8 cellular contexts compared by ENCODE assay signal in genomic region chr10:73772280-73773151, GRCh38. TPM values are rescaled to one million over a fixed set of nuclear protein-coding genes. Genes with fewer than 3 reads are reported as not detected.
DNase-seq lines count a peak whose midpoint lies in the region; TF ChIP-seq lines count a peak whose summit lies in the region.

No MANE protein-coding gene starts in this region.

- WGBS in mammary epithelial cell (ENCODE audit: low coverage, missing lambda C conversion rate), result under 1% methylated on average over 32 of the region's 101 CpGs
- 0 to 1% (median 0%) methylated on average over 43 to 101 of the region's 101 CpGs for WGBS in spleen, 5 donors

- in situ Hi-C loops in mammary epithelial cell (cut with MboI; ENCODE audit: low sequenced_read_pairs in 2 of 2), result no loop called here

- H3K27ac Mint-ChIP-seq in HFFc6, result peak overlapping the region; percentile 90

- no TSS peak for BruUV-seq in mammary epithelial cell (replicated peaks; lab: Mats Ljungman, UMichigan)

- H3K27me3 Mint-ChIP-seq in HFFc6 (ENCODE audit: insufficient read depth), result peaks cover 2% of the 10 kb centered on the region

- H3K27ac ChIP-seq in mammary epithelial cell (ENCODE audit: insufficient read depth, low read depth, low read length) (peak overlapping the region; percentile 76), spleen (peak overlapping the region; percentile 96 to 100 (median 98))

- H3K9me3 Mint-ChIP-seq in HFFc6, result no peaks in the 10 kb centered on the region

- CTCF ChIA-PET in mammary epithelial cell (lab: Charles Lee; ENCODE audit: low non-redundant PET), result no interaction called here

- no peaks in the 10 kb centered on the region for H3K9me3 ChIP-seq in mammary epithelial cell (replicated peaks; ENCODE audit: insufficient read depth, low read length)
- no peaks in the 10 kb centered on the region for H3K9me3 ChIP-seq in spleen

- H3K36me3 Mint-ChIP-seq in HFFc6 (ENCODE audit: low read depth), result peaks cover 46% of the 10 kb centered on the region

- peaks cover 45% of the 10 kb centered on the region for H3K4me1 Mint-ChIP-seq in HFFc6 (ENCODE audit: low read depth)

- H4K20me1 ChIP-seq in mammary epithelial cell (ENCODE audit: insufficient read depth, low read length), result no peaks in the 10 kb centered on the region

- peak overlapping the region; percentile 81 for H3K4me3 ChIP-seq in NB4 (ENCODE audit: low read depth, low read length)
- H3K4me3 ChIP-seq in WI38 (ENCODE audit: low read depth, low read length), result peak overlapping the region; percentile 78
- peak overlapping the region; percentile 75 to 92 (median 84) for H3K4me3 ChIP-seq in mammary epithelial cell (replicated peaks in 1 of 3; ENCODE audit: insufficient read depth in 1 of 3, low read depth in 2 of 3, low read length in 3 of 3)
- peak overlapping the region; percentile 73 to 93 (median 86) for H3K4me3 ChIP-seq in spleen

- DNase-seq in NCI-H1694 treated with DMSO at 0.1 percent for 48 hours (lab: John Stamatoyannopoulos, UW) (peak; percentile 35), NCI-H1694 (lab: John Stamatoyannopoulos, UW) (no peak), HFFc6 (peak; percentile 81), NB4 (ENCODE audit: low read depth) (peak; percentile 85), mammary epithelial cell (peak; percentile 92), inferior parietal cortex (ENCODE audit: extremely low spot score) (peak; percentile 68), spleen (peak; percentile 96)

- H3K79me2 ChIP-seq in mammary epithelial cell (ENCODE audit: insufficient read depth, low read length), result peaks cover 58% of the 10 kb centered on the region

- dilution Hi-C loops in mammary epithelial cell (cut with HindIII; ENCODE audit: low sequenced_read_pairs), result no loop called here

- peaks cover 17% of the 10 kb centered on the region for H3K36me3 ChIP-seq in mammary epithelial cell (ENCODE audit: insufficient read depth, low read length)
- H3K36me3 ChIP-seq in spleen, result peaks cover 0 to 77% (median 56%) of the 10 kb centered on the region in 6 donors

- H3K4me1 ChIP-seq in mammary epithelial cell (ENCODE audit: insufficient read depth, low read length) (peaks cover 30% of the 10 kb centered on the region), spleen (peaks cover 37 to 89% (median 61%) of the 10 kb centered on the region in 6 donors)

- intact Hi-C loops in mammary epithelial cell (cut with micrococcal nuclease), result loop anchor here (1.0 to 2.0 kb wide), 4 partner anchors 9 to 42 kb away; partner anchors contain the start of genes SEC24C and ZSWIM8
- intact Hi-C loops in spleen (cut with DNase I; ENCODE audit: low total_unique reads), result no loop called here

- H3K9ac ChIP-seq in mammary epithelial cell (ENCODE audit: insufficient read depth, low read length), result peak overlapping the region; percentile 79

- H3K4me2 ChIP-seq in mammary epithelial cell (ENCODE audit: insufficient read depth, low read depth, low read length), result peak overlapping the region; percentile 89

- peak overlapping the region; percentile 96 for H3K4me3 Mint-ChIP-seq in HFFc6

- TF ChIP-seq CTCF in HFFc6 (IDR thresholded peaks at IDR 0.05) (peak; percentile 32; the same call in 1 of the 2 replicates), NB4 (IDR thresholded peaks at IDR 0.05; ENCODE audit: low read depth, low read length) (no peak), WI38 (IDR thresholded peaks at IDR 0.05; ENCODE audit: low read depth, low read length) (no peak), mammary epithelial cell (conservative IDR thresholded peaks at IDR 0.05 in 1 of 2, IDR thresholded peaks at IDR 0.05 in 1 of 2; ENCODE audit: extremely low read depth in 1 of 2, insufficient read depth in 1 of 2, low read depth in 1 of 2, low read length in 2 of 2) (peak in 1 of 2 donors; percentile 5), spleen (IDR thresholded peaks at IDR 0.05 in 8 of 11, conservative IDR thresholded peaks at IDR 0.05 in 3 of 11) (peak in 6 of 11 experiments; percentile 11 to 37 (median 20))

- H3K27me3 ChIP-seq in mammary epithelial cell (ENCODE audit: insufficient read depth, low read length) (no peaks in the 10 kb centered on the region), spleen (replicated peaks in 1 of 7) (no peaks in the 10 kb centered on the region)

- peak overlapping the region; percentile 78 for H2AFZ ChIP-seq in mammary epithelial cell (ENCODE audit: low read depth, low read length)

- peak; percentile 25 for TF ChIP-seq POLR2A in NB4 (IDR thresholded peaks at IDR 0.05; ENCODE audit: extremely low read depth, insufficient read length)
- peak in 2 of 3 donors; percentile 74 to 78 for TF ChIP-seq POLR2A in spleen (IDR thresholded peaks at IDR 0.05)

RNA-seq across cellular contexts. Expression of gene CHCHD1, which starts 9.3 kb away (rescaled TPM):
- total RNA-seq in HFFc6 (2021; fragmentation: NEBNext Ultra II Directional; extraction: Animal tissue kit (Norgen Biotek cat#: 25700)), result 10 to 100 TPM; 27.1 to 34.7 (median 30.6) TPM
- total RNA-seq in mammary epithelial cell, result 10 to 100 TPM; 11.7 to 24.7 TPM
- polyA plus RNA-seq in mammary epithelial cell, result 36.9 TPM
- polyA minus RNA-seq in mammary epithelial cell, result 10.5 TPM
- 10 to 100 TPM; 14.6 to 31.6 (median 18.3) TPM for total RNA-seq in spleen
- 10 to 100 TPM; 57.9 to 75.9 (median 73.1) TPM for polyA plus RNA-seq in spleen

RNA-seq across cellular contexts. Expression of gene ZSWIM8, which starts 12.9 kb away (rescaled TPM):
- total RNA-seq in HFFc6 (2021; fragmentation: NEBNext Ultra II Directional; extraction: Animal tissue kit (Norgen Biotek cat#: 25700)), result 10 to 100 TPM; 47.2 to 62.6 (median 55.3) TPM
- 10 to 100 TPM; 62.5 to 67.6 TPM for total RNA-seq in mammary epithelial cell
- polyA plus RNA-seq in mammary epithelial cell, result 54.3 TPM
- 61.7 TPM for polyA minus RNA-seq in mammary epithelial cell
- 100 to 1,000 TPM in 6 of 7 donors, 10 to 100 TPM in 1; 97.0 to 141 (median 129) TPM for total RNA-seq in spleen
- 100 to 1,000 TPM in 2 of 3 donors, 10 to 100 TPM in 1; 51.5 to 109 (median 101) TPM for polyA plus RNA-seq in spleen

RNA-seq across cellular contexts. Expression of gene SEC24C, which starts 28.3 kb away (rescaled TPM):
- total RNA-seq in HFFc6 (2021; fragmentation: NEBNext Ultra II Directional; extraction: Animal tissue kit (Norgen Biotek cat#: 25700)), result 100 to 1,000 TPM in 1 of 6 experiments, 10 to 100 TPM in 5; 90.8 to 108 (median 97.7) TPM
- total RNA-seq in mammary epithelial cell (10 to 100 TPM; 48.0 to 68.0 TPM), spleen (10 to 100 TPM; 61.1 to 75.6 (median 71.6) TPM)
- polyA plus RNA-seq in mammary epithelial cell (62.6 TPM), spleen (10 to 100 TPM; 20.4 to 42.3 (median 28.6) TPM)
- 134 TPM for polyA minus RNA-seq in mammary epithelial cell

RNA-seq across cellular contexts. Expression of gene NDST2, which starts 38.9 kb away (rescaled TPM):
- total RNA-seq in HFFc6 (2021; fragmentation: NEBNext Ultra II Directional; extraction: Animal tissue kit (Norgen Biotek cat#: 25700)), result 10 to 100 TPM; 18.9 to 21.5 (median 20.3) TPM
- 10 to 100 TPM in 1 of 2 donors, 1 to 10 TPM in 1; 9.3 to 18.5 TPM for total RNA-seq in mammary epithelial cell
- 10.8 TPM for polyA plus RNA-seq in mammary epithelial cell
- 6.7 TPM for polyA minus RNA-seq in mammary epithelial cell
- total RNA-seq in spleen, result 100 to 1,000 TPM in 5 of 7 donors, 10 to 100 TPM in 2; 84.6 to 159 (median 117) TPM
- polyA plus RNA-seq in spleen, result 10 to 100 TPM; 10.9 to 21.7 (median 12.3) TPM

Comparison
In these comparisons a context has a peak if more than half of its experiments do, and no peak if none do; other contexts are left out.
1. CTCF ChIP-seq: peak in HFFc6 (single experiment) and spleen (6 of 11); none in NB4 (single experiment) and WI38 (single experiment).
2. Peak in every context shown above with its lines, with median percentiles within 50 percentile points of each other: H3K4me3 ChIP-seq.